In genomic region chrX:24147165-24147564, GRCh38 we compare ENCODE assay signal across 10 cellular contexts. TPM values are rescaled to one million over a fixed set of nuclear protein-coding genes. Genes with fewer than 3 reads are reported as not detected.
DNase-seq lines count a peak whose midpoint lies in the region; ATAC-seq and TF ChIP-seq lines count a peak whose summit lies in the region.
"Had no signal": no experiment of that assay in that cellular context is flagged by ENCODE, and none has a peak within 500 bp of the region (broad histone marks: within the 10 kb centered on the region; RNA-seq: fewer than 3 reads in every experiment).

No MANE protein-coding gene starts in this region.

- TF ChIP-seq EP300 in suprapubic skin (IDR thresholded peaks at IDR 0.05): no peak

- POLR2A ChIA-PET in activated B cell treated with CpG ODN at 0.5 μM for 24 hours (lab: Charles Lee): interaction anchor here (0.6 to 3.5 kb wide), 2 partner anchors 93 to 125 kb away, joined by 3 to 32 read pairs; partner anchors contain the start of gene EIF2S3

- no peak for ATAC-seq in activated CD8-positive, alpha-beta memory T cell treated with anti-CD3 and anti-CD28 coated beads, Interleukin-2, amount 10 ng/mL, durations not matched to agents 7 days and 5 days
- ATAC-seq in activated B cell treated with CpG ODN at 0.5 μM for 24 hours (ENCODE audit: low read depth): no peak

- no peaks in the 10 kb centered on the region for H3K27me3 Mint-ChIP-seq in activated CD8-positive, alpha-beta memory T cell treated with anti-CD3 and anti-CD28 coated beads, Interleukin-2, amount 10 ng/mL, durations not matched to agents 7 days and 5 days
- H3K27me3 Mint-ChIP-seq in activated B cell treated with CpG ODN at 0.5 μM for 24 hours: no peaks in the 10 kb centered on the region

- H3K4me1 ChIP-seq in suprapubic skin: peaks cover 31% of the 10 kb centered on the region

- H3K27ac ChIP-seq in suprapubic skin: peak overlapping the region; percentile 99

- no peaks in the 10 kb centered on the region for H3K9me3 ChIP-seq in suprapubic skin

- peaks cover 10% of the 10 kb centered on the region for H3K36me3 Mint-ChIP-seq in activated CD8-positive, alpha-beta memory T cell treated with anti-CD3 and anti-CD28 coated beads, Interleukin-2, amount 10 ng/mL, durations not matched to agents 7 days and 5 days
- peaks cover 11% of the 10 kb centered on the region for H3K36me3 Mint-ChIP-seq in activated B cell treated with CpG ODN at 0.5 μM for 24 hours (ENCODE audit: low read depth)

- no peaks in the 10 kb centered on the region for H3K27me3 ChIP-seq in suprapubic skin

- TF ChIP-seq CTCF in activated B cell treated with CpG ODN at 0.5 μM for 24 hours (IDR thresholded peaks at IDR 0.05) (no peak), suprapubic skin (IDR thresholded peaks at IDR 0.05) (no peak)

- H3K9me3 Mint-ChIP-seq in activated CD8-positive, alpha-beta memory T cell treated with anti-CD3 and anti-CD28 coated beads, Interleukin-2, amount 10 ng/mL, durations not matched to agents 7 days and 5 days (ENCODE audit: low read depth): no peaks in the 10 kb centered on the region
- H3K9me3 Mint-ChIP-seq in activated B cell treated with CpG ODN at 0.5 μM for 24 hours: no peaks in the 10 kb centered on the region

- H3K4me1 Mint-ChIP-seq in activated CD8-positive, alpha-beta memory T cell treated with anti-CD3 and anti-CD28 coated beads, Interleukin-2, amount 10 ng/mL, durations not matched to agents 7 days and 5 days: peaks cover 35% of the 10 kb centered on the region
- peaks cover 41% of the 10 kb centered on the region for H3K4me1 Mint-ChIP-seq in activated B cell treated with CpG ODN at 0.5 μM for 24 hours

- peak overlapping the region; percentile 87 for H3K27ac Mint-ChIP-seq in activated CD8-positive, alpha-beta memory T cell treated with anti-CD3 and anti-CD28 coated beads, Interleukin-2, amount 10 ng/mL, durations not matched to agents 7 days and 5 days
- H3K27ac Mint-ChIP-seq in activated B cell treated with CpG ODN at 0.5 μM for 24 hours: peak overlapping the region; percentile 92

- intact Hi-C loops in activated B cell treated with CpG ODN at 0.5 μM for 24 hours (cut with micrococcal nuclease): loop anchor here (5.0 to 10.0 kb wide), 2 partner anchors 320 to 482 kb away; partner anchors contain the start of genes PDK3 and PRDX4

- CTCF ChIA-PET in activated CD8-positive, alpha-beta memory T cell treated with anti-CD3 and anti-CD28 coated beads, Interleukin-2, amount 10 ng/mL, durations not matched to agents 7 days and 5 days (lab: Charles Lee): no interaction called here
- CTCF ChIA-PET in activated B cell treated with CpG ODN at 0.5 μM for 24 hours (lab: Charles Lee): no interaction called here

- no peak for DNase-seq in activated CD8-positive, alpha-beta memory T cell treated with anti-CD3 and anti-CD28 coated beads, Interleukin-2, amount 10 ng/mL, durations not matched to agents 7 days and 5 days
- DNase-seq in activated CD8-positive, alpha-beta memory T cell treated with anti-CD3 and anti-CD28 coated beads, Interleukin-2, amount 50 U/mL, for 4 hours: no peak
- DNase-seq in activated B cell treated with CpG ODN at 0.5 μM for 24 hours (no peak), kidney glomerular epithelial cell (lab: John Stamatoyannopoulos, UW) (peak; percentile 5), suprapubic skin (ENCODE audit: low spot score in 2 of 2) (no peak), NCI-H2171 treated with DMSO at 0.1 percent for 48 hours (lab: John Stamatoyannopoulos, UW) (no peak), pons (ENCODE audit: low spot score) (no peak)
- DNase-seq in stimulated activated CD4-positive, alpha-beta T cell treated with anti-CD3 and anti-CD28 coated beads, Interleukin-15, amount 100 ng/mL, for 24 hours: no peak
- DNase-seq: hippocampal formation, NCI-H226 had no signal

- H3K4me3 ChIP-seq in suprapubic skin: no peak overlapping the region

- H3K36me3 ChIP-seq in suprapubic skin: no peaks in the 10 kb centered on the region

- H3K4me3 Mint-ChIP-seq in activated CD8-positive, alpha-beta memory T cell treated with anti-CD3 and anti-CD28 coated beads, Interleukin-2, amount 10 ng/mL, durations not matched to agents 7 days and 5 days: peak overlapping the region; percentile 30
- H3K4me3 Mint-ChIP-seq in activated B cell treated with CpG ODN at 0.5 μM for 24 hours: peak overlapping the region; percentile 48

- TF ChIP-seq POLR2A in suprapubic skin (IDR thresholded peaks at IDR 0.05): no peak

RNA-seq across cellular contexts. Expression of gene ZFX, which starts 2.4 kb away (rescaled TPM):
- 10 to 100 TPM; 41.9 to 44.5 TPM for total RNA-seq in activated CD8-positive, alpha-beta memory T cell treated with anti-CD3 and anti-CD28 coated beads, Interleukin-2, amount 10 ng/mL, durations not matched to agents 7 days and 5 days
- 55.4 and 67.0 TPM in 2 replicates for total RNA-seq in activated B cell treated with CpG ODN at 0.5 μM for 24 hours
- total RNA-seq in suprapubic skin: 10 to 100 TPM; 31.4 to 61.3 (median 45.0) TPM
